17 cellular contexts compared by ENCODE assay signal in the genomic region with DNA sequence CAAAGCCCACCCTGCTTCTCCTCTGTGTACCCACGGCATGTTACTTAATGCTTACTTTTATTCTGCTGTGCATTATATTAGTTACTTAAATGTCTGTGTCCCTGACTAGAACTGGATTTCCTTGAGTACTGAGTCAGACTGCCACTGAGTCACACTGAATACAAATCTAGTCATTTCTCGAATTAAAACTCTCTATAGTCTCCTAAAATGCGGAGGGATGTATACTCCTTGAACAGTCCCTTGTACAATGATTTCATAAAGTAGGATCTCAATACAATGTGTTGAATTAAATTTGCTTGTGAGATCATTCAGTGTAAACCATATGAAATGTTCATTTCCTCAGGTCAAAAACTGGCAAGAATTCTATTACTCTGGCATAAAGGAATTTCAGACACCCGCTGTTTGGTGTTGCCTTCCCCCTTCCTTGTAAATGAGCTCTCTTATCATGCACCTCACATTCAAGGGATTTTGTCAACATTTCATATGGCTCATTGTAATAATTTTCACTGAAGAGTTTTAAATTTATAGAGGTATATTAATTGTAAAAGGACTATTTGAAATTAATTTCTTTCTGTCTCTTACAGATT. TPM values are rescaled to one million over a fixed set of nuclear protein-coding genes. Genes with fewer than 3 reads are reported as not detected.
DNase-seq lines count a peak whose midpoint lies in the region; ATAC-seq and TF ChIP-seq lines count a peak whose summit lies in the region.
"Had no signal": no experiment of that assay in that cellular context is flagged by ENCODE, and none has a peak within 500 bp of the region (broad histone marks: within the 10 kb centered on the region; RNA-seq: fewer than 3 reads in every experiment).

No MANE protein-coding gene starts in this region.

- ATAC-seq in activated T-cell treated with anti-CD3 and anti-CD28 coated beads, Interleukin-2, amount 50 U/mL, for 4 hours, result peak; percentile 77 to 86
- peak; percentile 76 for ATAC-seq in IMR-90 (ENCODE audit: low read depth)
- ATAC-seq in naive thymus-derived CD4-positive, alpha-beta T cell, result no peak
- ATAC-seq: effector memory CD8-positive, alpha-beta T cell; mucosa of descending colon; sciatic nerve had no signal

- DNase-seq in activated T-cell treated with anti-CD3 and anti-CD28 coated beads, Interleukin-2, amount 50 U/mL, for 4 hours, result no peak
- no peak for DNase-seq in activated T-cell treated with anti-CD3 and anti-CD28 coated beads, Interleukin-2, amount 50 U/mL, for 24 hours
- DNase-seq in IMR-90 (peak; percentile 55), mammary epithelial cell (peak; percentile 23), osteocyte (ENCODE audit: extremely low spot score, unreplicated experiment) (no peak), NCI-H1092 treated with DMSO at 0.1 percent for 48 hours (lab: John Stamatoyannopoulos, UW) (no peak), DMS153 treated with DMSO at 0.1 percent for 48 hours (lab: John Stamatoyannopoulos, UW; ENCODE audit: unreplicated experiment) (no peak)
- no peak for DNase-seq in naive thymus-derived CD4-positive, alpha-beta T cell
- DNase-seq: activated CD4-positive, alpha-beta T cell treated with anti-CD3 and anti-CD28 coated beads, Interleukin-2, amount 50 U/mL, for 4 hours; activated naive CD8-positive, alpha-beta T cell treated with anti-CD3 and anti-CD28 coated beads, Interleukin-2, amount 10 ng/mL, durations not matched to agents 7 days and 5 days; effector memory CD8-positive, alpha-beta T cell; hypothalamus; mucosa of descending colon; NCI-H1417 treated with DMSO at 0.1 percent for 48 hours; NCI-H774; trophoblast cell had no signal

- in situ Hi-C loops in IMR-90 (cut with MboI; ENCODE audit: low sequenced_read_pairs), result no loop called here
- in situ Hi-C loops in mammary epithelial cell (cut with MboI; ENCODE audit: low sequenced_read_pairs in 2 of 2), result no loop called here

- no CpG with 5 or more reads among the region's 4 CpGs for WGBS in IMR-90 (ENCODE audit: extremely low coverage in 2 of 2, insufficient read length in 1 of 2), 2 experiments
- 77% methylated on average over 4 of the region's 4 CpGs for WGBS in mammary epithelial cell (ENCODE audit: low coverage, missing lambda C conversion rate)

- H3K4me1 ChIP-seq in IMR-90 (ENCODE audit: control insufficient read depth, insufficient read depth, low read length) (peaks cover 4% of the 10 kb centered on the region), mammary epithelial cell (ENCODE audit: insufficient read depth, low read length) (no peaks in the 10 kb centered on the region)
- no peaks in the 10 kb centered on the region for H3K4me1 ChIP-seq in naive thymus-derived CD4-positive, alpha-beta T cell (ENCODE audit: control insufficient read depth in 2 of 2, insufficient read depth in 2 of 2, low read length in 2 of 2)

- intact Hi-C loops in IMR-90 (cut with micrococcal nuclease), result no loop called here
- intact Hi-C loops in mammary epithelial cell (cut with micrococcal nuclease), result no loop called here
- intact Hi-C loops in naive thymus-derived CD4-positive, alpha-beta T cell (cut with micrococcal nuclease), result loop anchor here in 1 of 2 donors (1.0 to 2.0 kb wide), 2 partner anchors 9 to 17 kb away; a partner anchor contains a TSS

- H4K20me1 ChIP-seq in IMR-90 (ENCODE audit: insufficient read depth, low read length), result no peaks in the 10 kb centered on the region
- no peaks in the 10 kb centered on the region for H4K20me1 ChIP-seq in mammary epithelial cell (ENCODE audit: insufficient read depth, low read length)

- H3K23ac ChIP-seq in IMR-90 (ENCODE audit: low read depth, low read length), result no peak overlapping the region

- peaks cover 2% of the 10 kb centered on the region for H3K27me3 ChIP-seq in IMR-90 (ENCODE audit: control insufficient read depth, insufficient read depth, low read length)
- no peaks in the 10 kb centered on the region for H3K27me3 ChIP-seq in mammary epithelial cell (ENCODE audit: insufficient read depth, low read length)
- H3K27me3 ChIP-seq in naive thymus-derived CD4-positive, alpha-beta T cell (ENCODE audit: control insufficient read depth in 2 of 2, insufficient read depth in 2 of 2, low read length in 2 of 2), result no peaks in the 10 kb centered on the region

- no peak overlapping the region for H2AK9ac ChIP-seq in IMR-90 (replicated peaks; ENCODE audit: low read depth, low read length, poor library complexity)

- H3K9me3 ChIP-seq in IMR-90 (ENCODE audit: control insufficient read depth, insufficient read depth, low read length), result no peaks in the 10 kb centered on the region
- no peaks in the 10 kb centered on the region for H3K9me3 ChIP-seq in mammary epithelial cell (replicated peaks; ENCODE audit: insufficient read depth, low read length)
- H3K9me3 ChIP-seq in naive thymus-derived CD4-positive, alpha-beta T cell (ENCODE audit: control insufficient read depth in 2 of 3, low read length in 3 of 3), result no peaks in the 10 kb centered on the region
- H3K9me3 ChIP-seq: mucosa of descending colon had no signal

- dilution Hi-C loops in IMR-90 (cut with HindIII; ENCODE audit: low sequenced_read_pairs, unreplicated experiment), result no loop called here
- dilution Hi-C loops in mammary epithelial cell (cut with HindIII; ENCODE audit: low sequenced_read_pairs), result no loop called here

- H3K27ac ChIP-seq in IMR-90 (ENCODE audit: insufficient read depth, low read length) (no peak overlapping the region), mammary epithelial cell (ENCODE audit: insufficient read depth, low read depth, low read length) (no peak overlapping the region)
- H3K27ac ChIP-seq in naive thymus-derived CD4-positive, alpha-beta T cell (ENCODE audit: low read depth, low read length), result no peak overlapping the region

- TF ChIP-seq CTCF in IMR-90 (conservative IDR thresholded peaks at IDR 0.05; ENCODE audit: low read depth, low read length) (no peak), mammary epithelial cell (conservative IDR thresholded peaks at IDR 0.05 in 1 of 2, IDR thresholded peaks at IDR 0.05 in 1 of 2; ENCODE audit: extremely low read depth in 1 of 2, insufficient read depth in 1 of 2, low read depth in 1 of 2, low read length in 2 of 2) (no peak), osteocyte (IDR thresholded peaks at IDR 0.05) (no peak)

- CTCF ChIA-PET in IMR-90 (lab: Yijun Ruan, JAX), result interaction anchor here (0.6 to 1.6 kb wide), 2 partner anchors 28 to 72 kb away, joined by 3 to 7 read pairs; no protein-coding TSS in a partner anchor
- CTCF ChIA-PET in mammary epithelial cell (lab: Charles Lee; ENCODE audit: low non-redundant PET), result no interaction called here
- CTCF ChIA-PET in naive thymus-derived CD4-positive, alpha-beta T cell (lab: Charles Lee), result no interaction called here

- H3K36me3 ChIP-seq in IMR-90 (ENCODE audit: control insufficient read depth, insufficient read depth, low read length) (no peaks in the 10 kb centered on the region), mammary epithelial cell (ENCODE audit: insufficient read depth, low read length) (no peaks in the 10 kb centered on the region)
- H3K36me3 ChIP-seq in naive thymus-derived CD4-positive, alpha-beta T cell (ENCODE audit: control insufficient read depth in 2 of 3, insufficient read depth in 3 of 3, low read length in 3 of 3), result no peaks in the 10 kb centered on the region

- no peak overlapping the region for H4K5ac ChIP-seq in IMR-90 (ENCODE audit: low read depth, low read length)

- H3K4me3 Mint-ChIP-seq in activated T-cell treated with anti-CD3 and anti-CD28 coated beads, Interleukin-2, amount 50 U/mL, for 4 hours, result no peak overlapping the region
- H3K4me3 Mint-ChIP-seq in activated T-cell treated with anti-CD3 and anti-CD28 coated beads, Interleukin-2, amount 50 U/mL, for 24 hours, result no peak overlapping the region
- H3K4me3 Mint-ChIP-seq in osteocyte (ENCODE audit: unreplicated experiment), result no peak overlapping the region
- no peak overlapping the region for H3K4me3 Mint-ChIP-seq in naive thymus-derived CD4-positive, alpha-beta T cell
- H3K4me3 Mint-ChIP-seq: activated naive CD8-positive, alpha-beta T cell treated with anti-CD3 and anti-CD28 coated beads, Interleukin-2, amount 10 ng/mL, durations not matched to agents 7 days and 5 days; effector memory CD8-positive, alpha-beta T cell had no signal

- no peaks in the 10 kb centered on the region for H3K9me1 ChIP-seq in IMR-90 (ENCODE audit: insufficient read depth, low read length)

- H3K9me3 Mint-ChIP-seq in activated T-cell treated with anti-CD3 and anti-CD28 coated beads, Interleukin-2, amount 50 U/mL, for 4 hours, result no peaks in the 10 kb centered on the region
- no peaks in the 10 kb centered on the region for H3K9me3 Mint-ChIP-seq in activated T-cell treated with anti-CD3 and anti-CD28 coated beads, Interleukin-2, amount 50 U/mL, for 24 hours
- no peaks in the 10 kb centered on the region for H3K9me3 Mint-ChIP-seq in osteocyte (ENCODE audit: unreplicated experiment)
- H3K9me3 Mint-ChIP-seq in naive thymus-derived CD4-positive, alpha-beta T cell, result no peaks in the 10 kb centered on the region
- H3K9me3 Mint-ChIP-seq: activated naive CD8-positive, alpha-beta T cell treated with anti-CD3 and anti-CD28 coated beads, Interleukin-2, amount 10 ng/mL, durations not matched to agents 7 days and 5 days; effector memory CD8-positive, alpha-beta T cell had no signal

- H3K4me1 Mint-ChIP-seq in activated T-cell treated with anti-CD3 and anti-CD28 coated beads, Interleukin-2, amount 50 U/mL, for 4 hours (ENCODE audit: low read depth), result no peaks in the 10 kb centered on the region
- peaks cover 15% of the 10 kb centered on the region for H3K4me1 Mint-ChIP-seq in activated T-cell treated with anti-CD3 and anti-CD28 coated beads, Interleukin-2, amount 50 U/mL, for 24 hours (ENCODE audit: low read depth)
- peaks cover 9% of the 10 kb centered on the region for H3K4me1 Mint-ChIP-seq in osteocyte (ENCODE audit: unreplicated experiment)
- peaks cover 0 to 3% (median 0%) of the 10 kb centered on the region in 7 donors for H3K4me1 Mint-ChIP-seq in naive thymus-derived CD4-positive, alpha-beta T cell

- H2BK15ac ChIP-seq in IMR-90 (ENCODE audit: low read depth, low read length), result no peak overlapping the region

- H2AK5ac ChIP-seq in IMR-90 (ENCODE audit: low read depth, low read length), result no peak overlapping the region

- peak overlapping the region; percentile 87; the same call in 1 of the 2 replicates for H3K4me2 ChIP-seq in IMR-90 (ENCODE audit: low read depth, low read length)
- no peak overlapping the region for H3K4me2 ChIP-seq in mammary epithelial cell (ENCODE audit: insufficient read depth, low read depth, low read length)

- POLR2A ChIA-PET in IMR-90 (lab: Charles Lee; ENCODE audit: unreplicated experiment), result no interaction called here
- POLR2A ChIA-PET in naive thymus-derived CD4-positive, alpha-beta T cell (lab: Charles Lee), result no interaction called here

- H3K18ac ChIP-seq in IMR-90 (ENCODE audit: low read depth, low read length), result no peak overlapping the region; the same call in 1 of the 2 replicates

- H2BK120ac ChIP-seq in IMR-90 (ENCODE audit: low read depth, low read length), result no peak overlapping the region

- H3K4ac ChIP-seq in IMR-90 (ENCODE audit: low read depth, low read length), result no peak overlapping the region

- H3K27ac Mint-ChIP-seq in activated T-cell treated with anti-CD3 and anti-CD28 coated beads, Interleukin-2, amount 50 U/mL, for 24 hours, result no peak overlapping the region
- H3K27ac Mint-ChIP-seq in osteocyte (ENCODE audit: unreplicated experiment), result peak overlapping the region; percentile 17
- H3K27ac Mint-ChIP-seq in naive thymus-derived CD4-positive, alpha-beta T cell, result no peak overlapping the region
- H3K27ac Mint-ChIP-seq: activated naive CD8-positive, alpha-beta T cell treated with anti-CD3 and anti-CD28 coated beads, Interleukin-2, amount 10 ng/mL, durations not matched to agents 7 days and 5 days; effector memory CD8-positive, alpha-beta T cell had no signal

- H3K4me3 ChIP-seq in IMR-90 (ENCODE audit: insufficient read depth, low read depth, low read length) (no peak overlapping the region), mammary epithelial cell (replicated peaks in 1 of 3; ENCODE audit: insufficient read depth in 1 of 3, low read depth in 2 of 3, low read length in 3 of 3) (no peak overlapping the region)
- H3K4me3 ChIP-seq in naive thymus-derived CD4-positive, alpha-beta T cell (ENCODE audit: low read length), result no peak overlapping the region
- H3K4me3 ChIP-seq: mucosa of descending colon had no signal

- H3K14ac ChIP-seq in IMR-90 (replicated peaks; ENCODE audit: low read depth, low read length), result no peak overlapping the region

- TF ChIP-seq POLR2A in IMR-90 (IDR thresholded peaks at IDR 0.05; ENCODE audit: low read depth, low read length), result no peak

- no peak overlapping the region for H3K56ac ChIP-seq in IMR-90 (ENCODE audit: extremely low read depth, insufficient read depth, low read length)

- peaks cover 15% of the 10 kb centered on the region for H3K27me3 Mint-ChIP-seq in activated T-cell treated with anti-CD3 and anti-CD28 coated beads, Interleukin-2, amount 50 U/mL, for 4 hours (ENCODE audit: low read depth)
- peaks cover 12% of the 10 kb centered on the region for H3K27me3 Mint-ChIP-seq in activated T-cell treated with anti-CD3 and anti-CD28 coated beads, Interleukin-2, amount 50 U/mL, for 24 hours
- peaks cover 8% of the 10 kb centered on the region for H3K27me3 Mint-ChIP-seq in osteocyte (ENCODE audit: unreplicated experiment)
- H3K27me3 Mint-ChIP-seq in naive thymus-derived CD4-positive, alpha-beta T cell, result peaks cover 6 to 36% (median 10%) of the 10 kb centered on the region in 5 donors

- H4K8ac ChIP-seq in IMR-90 (ENCODE audit: low read depth in 2 of 2, low read length in 2 of 2), result no peak overlapping the region

- BruUV-seq in IMR-90 (replicated peaks; lab: Mats Ljungman, UMichigan), result no TSS peak
- BruUV-seq in mammary epithelial cell (replicated peaks; lab: Mats Ljungman, UMichigan), result no TSS peak

- H2BK5ac ChIP-seq in IMR-90 (ENCODE audit: low read depth, low read length, poor library complexity, severe bottlenecking), result no peak overlapping the region

- H3K9ac ChIP-seq in IMR-90 (ENCODE audit: low read depth, low read length), result no peak overlapping the region
- H3K9ac ChIP-seq in mammary epithelial cell (ENCODE audit: insufficient read depth, low read length), result no peak overlapping the region

- H3K79me2 ChIP-seq in mammary epithelial cell (ENCODE audit: insufficient read depth, low read length), result no peaks in the 10 kb centered on the region

- TF ChIP-seq RAD21 in IMR-90 (IDR thresholded peaks at IDR 0.05; ENCODE audit: low read length), result no peak

- H2AFZ ChIP-seq in IMR-90 (replicated peaks; ENCODE audit: low read length, poor library complexity) (no peak overlapping the region), mammary epithelial cell (ENCODE audit: low read depth, low read length) (no peak overlapping the region)

- no peak overlapping the region for H4K91ac ChIP-seq in IMR-90 (ENCODE audit: insufficient read depth, low read depth, low read length)

- H3K79me1 ChIP-seq in IMR-90 (ENCODE audit: low read depth in 1 of 2, low read length in 2 of 2), result no peaks in the 10 kb centered on the region

- H3K36me3 Mint-ChIP-seq in activated T-cell treated with anti-CD3 and anti-CD28 coated beads, Interleukin-2, amount 50 U/mL, for 4 hours (ENCODE audit: insufficient read depth), result no peaks in the 10 kb centered on the region
- H3K36me3 Mint-ChIP-seq in activated T-cell treated with anti-CD3 and anti-CD28 coated beads, Interleukin-2, amount 50 U/mL, for 24 hours (ENCODE audit: low read depth), result no peaks in the 10 kb centered on the region
- H3K36me3 Mint-ChIP-seq in osteocyte (ENCODE audit: unreplicated experiment), result no peaks in the 10 kb centered on the region
- H3K36me3 Mint-ChIP-seq in naive thymus-derived CD4-positive, alpha-beta T cell, result no peaks in the 10 kb centered on the region
- H3K36me3 Mint-ChIP-seq: activated naive CD8-positive, alpha-beta T cell treated with anti-CD3 and anti-CD28 coated beads, Interleukin-2, amount 10 ng/mL, durations not matched to agents 7 days and 5 days had no signal

- H2BK20ac ChIP-seq in IMR-90 (ENCODE audit: low read depth, low read length), result no peak overlapping the region

RNA-seq across cellular contexts. Expression of a gene that starts 17.4 kb away (rescaled TPM):
- 10 to 100 TPM; 12.5 to 13.8 (median 12.8) TPM for total RNA-seq in activated T-cell treated with anti-CD3 and anti-CD28 coated beads, Interleukin-2, amount 50 U/mL, for 4 hours
- total RNA-seq in IMR-90 (2012; rRNA removed) (under 0.01 and 0.28 TPM in 2 replicates), mammary epithelial cell (1 to 10 TPM; 5.5 to 8.1 TPM), osteocyte (0.18 and 0.19 TPM in 2 replicates)
- polyA plus RNA-seq in IMR-90 (2012; rRNA removed) (0.19 and 0.24 TPM in 2 replicates), mammary epithelial cell (2.1 TPM)
- polyA plus RNA-seq in IMR-90 (2012; cell fraction: cytosol; rRNA removed), result 0.12 and 0.45 TPM in 2 replicates
- polyA plus RNA-seq in IMR-90 (2012; cell fraction: nucleus; rRNA removed; ENCODE audit: low replicate concordance), result 0.04 and 0.14 TPM in 2 replicates
- 0.98 TPM for polyA minus RNA-seq in mammary epithelial cell
- total RNA-seq in naive thymus-derived CD4-positive, alpha-beta T cell, result 1 to 10 TPM; 1.2 to 2.4 (median 2.0) TPM
- 1 to 10 TPM; 2.0 to 2.3 TPM for polyA plus RNA-seq in naive thymus-derived CD4-positive, alpha-beta T cell

Comparison
In these comparisons a context has a peak if more than half of its experiments do, and no peak if none do; other contexts are left out.
1. DNase-seq: peak in IMR-90 (single experiment) and mammary epithelial cell (single experiment); none in activated T-cell treated with anti-CD3 and anti-CD28 coated beads, Interleukin-2, amount 50 U/mL, for 4 hours (single experiment), activated T-cell treated with anti-CD3 and anti-CD28 coated beads, Interleukin-2, amount 50 U/mL, for 24 hours (single experiment), osteocyte (single experiment), NCI-H1092 treated with DMSO at 0.1 percent for 48 hours (single experiment), DMS153 treated with DMSO at 0.1 percent for 48 hours (single experiment) and naive thymus-derived CD4-positive, alpha-beta T cell (0 of 9).